1 cellular context compared by ENCODE assay signal in the genomic region with DNA sequence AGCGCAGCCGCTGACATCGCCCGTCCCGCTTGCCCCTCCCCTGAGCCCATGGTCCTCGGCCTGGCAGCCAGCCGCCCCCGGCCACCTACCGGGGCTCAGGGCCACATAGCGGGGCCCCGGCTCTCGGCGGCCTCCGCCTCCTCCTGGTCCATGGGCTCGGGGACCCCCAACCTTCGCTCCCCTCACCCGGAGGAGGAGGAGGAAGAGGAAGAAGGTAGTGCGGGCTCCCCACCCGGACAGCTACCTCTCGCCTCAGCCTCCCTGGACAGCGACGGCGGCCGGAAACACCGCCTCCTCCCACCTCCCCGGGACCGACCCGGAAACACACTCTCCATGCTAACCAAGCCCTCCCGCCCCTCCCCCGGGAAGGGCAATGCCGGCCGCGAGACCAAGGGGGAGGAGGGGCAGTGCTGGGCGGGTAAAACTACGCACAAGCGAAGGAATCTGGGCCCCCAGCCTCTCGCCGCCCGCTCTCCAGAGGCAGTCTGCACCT.
TF ChIP-seq lines count a peak whose summit lies in the region.

A gene (minus strand): TSS at position 286 of the 493 bp plus-strand sequence. CDS start 2,912 bp downstream, outside the sequence.

TF ChIP-seq in K562, 482 proteins besides CTCF, POLR2A, EP300 and RAD21 (continued from another document and continues in another):
- TF ChIP-seq, protein P1, sequence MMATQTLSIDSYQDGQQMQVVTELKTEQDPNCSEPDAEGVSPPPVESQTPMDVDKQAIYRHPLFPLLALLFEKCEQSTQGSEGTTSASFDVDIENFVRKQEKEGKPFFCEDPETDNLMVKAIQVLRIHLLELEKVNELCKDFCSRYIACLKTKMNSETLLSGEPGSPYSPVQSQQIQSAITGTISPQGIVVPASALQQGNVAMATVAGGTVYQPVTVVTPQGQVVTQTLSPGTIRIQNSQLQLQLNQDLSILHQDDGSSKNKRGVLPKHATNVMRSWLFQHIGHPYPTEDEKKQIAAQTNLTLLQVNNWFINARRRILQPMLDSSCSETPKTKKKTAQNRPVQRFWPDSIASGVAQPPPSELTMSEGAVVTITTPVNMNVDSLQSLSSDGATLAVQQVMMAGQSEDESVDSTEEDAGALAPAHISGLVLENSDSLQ (IDR thresholded peaks at IDR 0.05) = peak; percentile 43; the same call in 1 of the 2 replicates
- TF ChIP-seq MECOM (CRISPR knock-in tag; IDR thresholded peaks at IDR 0.05) = no peak
- TF ChIP-seq TAF1 (IDR thresholded peaks at IDR 0.05; ENCODE audit: control insufficient read depth, extremely low read depth, insufficient read depth, low read length, severe bottlenecking) = peak; percentile 40
- TF ChIP-seq, protein P2, sequence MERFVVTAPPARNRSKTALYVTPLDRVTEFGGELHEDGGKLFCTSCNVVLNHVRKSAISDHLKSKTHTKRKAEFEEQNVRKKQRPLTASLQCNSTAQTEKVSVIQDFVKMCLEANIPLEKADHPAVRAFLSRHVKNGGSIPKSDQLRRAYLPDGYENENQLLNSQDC (CRISPR knock-in tag; IDR thresholded peaks at IDR 0.05) = peak; percentile 2; the same call in 1 of the 2 replicates
- no peak for TF ChIP-seq CREBBP (IDR thresholded peaks at IDR 0.05; ENCODE audit: low read depth, low read length)
- no peak; the same call in 1 of the 2 replicates for TF ChIP-seq ZBTB1 (CRISPR knock-in tag; IDR thresholded peaks at IDR 0.05; ENCODE audit: borderline replicate concordance, low read depth)
- no peak; the same call in 1 of the 2 replicates for TF ChIP-seq KAT7 (CRISPR knock-in tag; IDR thresholded peaks at IDR 0.05; ENCODE audit: borderline replicate concordance)
- TF ChIP-seq KDM2B (CRISPR knock-in tag; IDR thresholded peaks at IDR 0.05) = no peak
- no peak for TF ChIP-seq U2AF1 (optimal IDR thresholded peaks at IDR 0.05; ENCODE audit: low read depth, low read length)
- TF ChIP-seq HMGN3 (IDR thresholded peaks at IDR 0.05; ENCODE audit: borderline replicate concordance, extremely low read depth, insufficient read length, low read depth, low read length) = peak; percentile 60
- peak; percentile 89 for TF ChIP-seq ZFX (CRISPR knock-in tag; IDR thresholded peaks at IDR 0.05)
- no peak for TF ChIP-seq TAF15 (IDR thresholded peaks at IDR 0.05; ENCODE audit: low read depth, low read length)
- TF ChIP-seq, protein P3, sequence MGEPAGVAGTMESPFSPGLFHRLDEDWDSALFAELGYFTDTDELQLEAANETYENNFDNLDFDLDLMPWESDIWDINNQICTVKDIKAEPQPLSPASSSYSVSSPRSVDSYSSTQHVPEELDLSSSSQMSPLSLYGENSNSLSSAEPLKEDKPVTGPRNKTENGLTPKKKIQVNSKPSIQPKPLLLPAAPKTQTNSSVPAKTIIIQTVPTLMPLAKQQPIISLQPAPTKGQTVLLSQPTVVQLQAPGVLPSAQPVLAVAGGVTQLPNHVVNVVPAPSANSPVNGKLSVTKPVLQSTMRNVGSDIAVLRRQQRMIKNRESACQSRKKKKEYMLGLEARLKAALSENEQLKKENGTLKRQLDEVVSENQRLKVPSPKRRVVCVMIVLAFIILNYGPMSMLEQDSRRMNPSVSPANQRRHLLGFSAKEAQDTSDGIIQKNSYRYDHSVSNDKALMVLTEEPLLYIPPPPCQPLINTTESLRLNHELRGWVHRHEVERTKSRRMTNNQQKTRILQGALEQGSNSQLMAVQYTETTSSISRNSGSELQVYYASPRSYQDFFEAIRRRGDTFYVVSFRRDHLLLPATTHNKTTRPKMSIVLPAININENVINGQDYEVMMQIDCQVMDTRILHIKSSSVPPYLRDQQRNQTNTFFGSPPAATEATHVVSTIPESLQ (CRISPR knock-in tag; IDR thresholded peaks at IDR 0.05) = 0 out of 2 replicates have a peak, but pooled peaks have one; percentile 44
- TF ChIP-seq, protein P4, sequence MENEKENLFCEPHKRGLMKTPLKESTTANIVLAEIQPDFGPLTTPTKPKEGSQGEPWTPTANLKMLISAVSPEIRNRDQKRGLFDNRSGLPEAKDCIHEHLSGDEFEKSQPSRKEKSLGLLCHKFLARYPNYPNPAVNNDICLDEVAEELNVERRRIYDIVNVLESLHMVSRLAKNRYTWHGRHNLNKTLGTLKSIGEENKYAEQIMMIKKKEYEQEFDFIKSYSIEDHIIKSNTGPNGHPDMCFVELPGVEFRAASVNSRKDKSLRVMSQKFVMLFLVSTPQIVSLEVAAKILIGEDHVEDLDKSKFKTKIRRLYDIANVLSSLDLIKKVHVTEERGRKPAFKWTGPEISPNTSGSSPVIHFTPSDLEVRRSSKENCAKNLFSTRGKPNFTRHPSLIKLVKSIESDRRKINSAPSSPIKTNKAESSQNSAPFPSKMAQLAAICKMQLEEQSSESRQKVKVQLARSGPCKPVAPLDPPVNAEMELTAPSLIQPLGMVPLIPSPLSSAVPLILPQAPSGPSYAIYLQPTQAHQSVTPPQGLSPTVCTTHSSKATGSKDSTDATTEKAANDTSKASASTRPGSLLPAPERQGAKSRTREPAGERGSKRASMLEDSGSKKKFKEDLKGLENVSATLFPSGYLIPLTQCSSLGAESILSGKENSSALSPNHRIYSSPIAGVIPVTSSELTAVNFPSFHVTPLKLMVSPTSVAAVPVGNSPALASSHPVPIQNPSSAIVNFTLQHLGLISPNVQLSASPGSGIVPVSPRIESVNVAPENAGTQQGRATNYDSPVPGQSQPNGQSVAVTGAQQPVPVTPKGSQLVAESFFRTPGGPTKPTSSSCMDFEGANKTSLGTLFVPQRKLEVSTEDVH (IDR thresholded peaks at IDR 0.05; ENCODE audit: low read depth, partially characterized antibody) = peak; percentile 53
- no peak for TF ChIP-seq ZNF57 (CRISPR knock-in tag; IDR thresholded peaks at IDR 0.05)
- TF ChIP-seq, protein P5, sequence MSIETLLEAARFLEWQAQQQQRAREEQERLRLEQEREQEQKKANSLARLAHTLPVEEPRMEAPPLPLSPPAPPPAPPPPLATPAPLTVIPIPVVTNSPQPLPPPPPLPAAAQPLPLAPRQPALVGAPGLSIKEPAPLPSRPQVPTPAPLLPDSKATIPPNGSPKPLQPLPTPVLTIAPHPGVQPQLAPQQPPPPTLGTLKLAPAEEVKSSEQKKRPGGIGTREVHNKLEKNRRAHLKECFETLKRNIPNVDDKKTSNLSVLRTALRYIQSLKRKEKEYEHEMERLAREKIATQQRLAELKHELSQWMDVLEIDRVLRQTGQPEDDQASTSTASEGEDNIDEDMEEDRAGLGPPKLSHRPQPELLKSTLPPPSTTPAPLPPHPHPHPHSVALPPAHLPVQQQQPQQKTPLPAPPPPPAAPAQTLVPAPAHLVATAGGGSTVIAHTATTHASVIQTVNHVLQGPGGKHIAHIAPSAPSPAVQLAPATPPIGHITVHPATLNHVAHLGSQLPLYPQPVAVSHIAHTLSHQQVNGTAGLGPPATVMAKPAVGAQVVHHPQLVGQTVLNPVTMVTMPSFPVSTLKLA (conservative IDR thresholded peaks at IDR 0.05) = no peak; a peak in 1 of 4 replicates
- TF ChIP-seq HDAC1 (IDR thresholded peaks at IDR 0.05) = peak in 1 of 2 experiments; percentile 87; a peak in 1 of 4 replicates
- TF ChIP-seq, protein P6, sequence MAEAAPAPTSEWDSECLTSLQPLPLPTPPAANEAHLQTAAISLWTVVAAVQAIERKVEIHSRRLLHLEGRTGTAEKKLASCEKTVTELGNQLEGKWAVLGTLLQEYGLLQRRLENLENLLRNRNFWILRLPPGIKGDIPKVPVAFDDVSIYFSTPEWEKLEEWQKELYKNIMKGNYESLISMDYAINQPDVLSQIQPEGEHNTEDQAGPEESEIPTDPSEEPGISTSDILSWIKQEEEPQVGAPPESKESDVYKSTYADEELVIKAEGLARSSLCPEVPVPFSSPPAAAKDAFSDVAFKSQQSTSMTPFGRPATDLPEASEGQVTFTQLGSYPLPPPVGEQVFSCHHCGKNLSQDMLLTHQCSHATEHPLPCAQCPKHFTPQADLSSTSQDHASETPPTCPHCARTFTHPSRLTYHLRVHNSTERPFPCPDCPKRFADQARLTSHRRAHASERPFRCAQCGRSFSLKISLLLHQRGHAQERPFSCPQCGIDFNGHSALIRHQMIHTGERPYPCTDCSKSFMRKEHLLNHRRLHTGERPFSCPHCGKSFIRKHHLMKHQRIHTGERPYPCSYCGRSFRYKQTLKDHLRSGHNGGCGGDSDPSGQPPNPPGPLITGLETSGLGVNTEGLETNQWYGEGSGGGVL (CRISPR knock-in tag; IDR thresholded peaks at IDR 0.05) = no peak
- no peak for TF ChIP-seq ZNF347 (CRISPR knock-in tag; IDR thresholded peaks at IDR 0.05; ENCODE audit: low read depth)
- 0 out of 2 replicates have a peak, but pooled peaks have one; percentile 30 for TF ChIP-seq PHB (CRISPR knock-in tag; IDR thresholded peaks at IDR 0.05)
- TF ChIP-seq MAZ (CRISPR knock-in tag; conservative IDR thresholded peaks at IDR 0.05 in 1 of 2, IDR thresholded peaks at IDR 0.05 in 1 of 2) = peak in 1 of 2 experiments; percentile 100; a peak in 2 of 4 replicates
- TF ChIP-seq MYBL2 (IDR thresholded peaks at IDR 0.05; ENCODE audit: low read depth) = no peak
- TF ChIP-seq MYBL2 (CRISPR knock-in tag; IDR thresholded peaks at IDR 0.05; ENCODE audit: borderline replicate concordance) = no peak
- peak; percentile 35 to 53; a peak in 2 of 4 replicates for TF ChIP-seq NONO (IDR thresholded peaks at IDR 0.05; ENCODE audit: low read depth in 2 of 2, low read length in 1 of 2)
- TF ChIP-seq MTA2 (IDR thresholded peaks at IDR 0.05; ENCODE audit: low read depth) = no peak; the same call in 1 of the 2 replicates
- TF ChIP-seq KLF6 (CRISPR knock-in tag; IDR thresholded peaks at IDR 0.05; ENCODE audit: borderline replicate concordance) = 0 out of 2 replicates have a peak, but pooled peaks have one; percentile 17
- no peak for TF ChIP-seq HDAC8 (tag; IDR thresholded peaks at IDR 0.05)
- TF ChIP-seq TAL1 (IDR thresholded peaks at IDR 0.05) = no peak
- no peak for TF ChIP-seq ZNF589 (CRISPR knock-in tag; IDR thresholded peaks at IDR 0.05; ENCODE audit: low read depth)
- peak; percentile 82 for TF ChIP-seq ZBTB7A (IDR thresholded peaks at IDR 0.05; ENCODE audit: borderline replicate concordance, control insufficient read depth, low read depth, low read length)
- TF ChIP-seq ZNF143 (CRISPR knock-in tag; IDR thresholded peaks at IDR 0.05) = peak; percentile 49; the same call in 1 of the 2 replicates
- no peak for TF ChIP-seq SMARCA5 (IDR thresholded peaks at IDR 0.05)
- no peak for TF ChIP-seq ZC3H4 (CRISPR knock-in tag; IDR thresholded peaks at IDR 0.05; ENCODE audit: borderline replicate concordance)
- no peak for TF ChIP-seq BDP1 (IDR thresholded peaks at IDR 0.05; ENCODE audit: insufficient read depth, insufficient read length)
- 0 out of 2 replicates have a peak, but pooled peaks have one; percentile 83 for TF ChIP-seq MTA3 (IDR thresholded peaks at IDR 0.05; ENCODE audit: borderline replicate concordance)
- peak; percentile 56 for TF ChIP-seq SMAD1 (IDR thresholded peaks at IDR 0.05; ENCODE audit: low read depth, low read length, partially characterized antibody)
- peak; percentile 37 for TF ChIP-seq FOXP1 (CRISPR knock-in tag; IDR thresholded peaks at IDR 0.05)
- no peak for TF ChIP-seq TCF7 (IDR thresholded peaks at IDR 0.05; ENCODE audit: borderline replicate concordance)
- TF ChIP-seq GTF2E2 (tag; IDR thresholded peaks at IDR 0.05) = no peak
- TF ChIP-seq, protein P7, sequence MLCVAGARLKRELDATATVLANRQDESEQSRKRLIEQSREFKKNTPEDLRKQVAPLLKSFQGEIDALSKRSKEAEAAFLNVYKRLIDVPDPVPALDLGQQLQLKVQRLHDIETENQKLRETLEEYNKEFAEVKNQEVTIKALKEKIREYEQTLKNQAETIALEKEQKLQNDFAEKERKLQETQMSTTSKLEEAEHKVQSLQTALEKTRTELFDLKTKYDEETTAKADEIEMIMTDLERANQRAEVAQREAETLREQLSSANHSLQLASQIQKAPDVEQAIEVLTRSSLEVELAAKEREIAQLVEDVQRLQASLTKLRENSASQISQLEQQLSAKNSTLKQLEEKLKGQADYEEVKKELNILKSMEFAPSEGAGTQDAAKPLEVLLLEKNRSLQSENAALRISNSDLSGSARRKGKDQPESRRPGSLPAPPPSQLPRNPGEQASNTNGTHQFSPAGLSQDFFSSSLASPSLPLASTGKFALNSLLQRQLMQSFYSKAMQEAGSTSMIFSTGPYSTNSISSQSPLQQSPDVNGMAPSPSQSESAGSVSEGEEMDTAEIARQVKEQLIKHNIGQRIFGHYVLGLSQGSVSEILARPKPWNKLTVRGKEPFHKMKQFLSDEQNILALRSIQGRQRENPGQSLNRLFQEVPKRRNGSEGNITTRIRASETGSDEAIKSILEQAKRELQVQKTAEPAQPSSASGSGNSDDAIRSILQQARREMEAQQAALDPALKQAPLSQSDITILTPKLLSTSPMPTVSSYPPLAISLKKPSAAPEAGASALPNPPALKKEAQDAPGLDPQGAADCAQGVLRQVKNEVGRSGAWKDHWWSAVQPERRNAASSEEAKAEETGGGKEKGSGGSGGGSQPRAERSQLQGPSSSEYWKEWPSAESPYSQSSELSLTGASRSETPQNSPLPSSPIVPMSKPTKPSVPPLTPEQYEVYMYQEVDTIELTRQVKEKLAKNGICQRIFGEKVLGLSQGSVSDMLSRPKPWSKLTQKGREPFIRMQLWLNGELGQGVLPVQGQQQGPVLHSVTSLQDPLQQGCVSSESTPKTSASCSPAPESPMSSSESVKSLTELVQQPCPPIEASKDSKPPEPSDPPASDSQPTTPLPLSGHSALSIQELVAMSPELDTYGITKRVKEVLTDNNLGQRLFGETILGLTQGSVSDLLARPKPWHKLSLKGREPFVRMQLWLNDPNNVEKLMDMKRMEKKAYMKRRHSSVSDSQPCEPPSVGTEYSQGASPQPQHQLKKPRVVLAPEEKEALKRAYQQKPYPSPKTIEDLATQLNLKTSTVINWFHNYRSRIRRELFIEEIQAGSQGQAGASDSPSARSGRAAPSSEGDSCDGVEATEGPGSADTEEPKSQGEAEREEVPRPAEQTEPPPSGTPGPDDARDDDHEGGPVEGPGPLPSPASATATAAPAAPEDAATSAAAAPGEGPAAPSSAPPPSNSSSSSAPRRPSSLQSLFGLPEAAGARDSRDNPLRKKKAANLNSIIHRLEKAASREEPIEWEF (CRISPR knock-in tag; IDR thresholded peaks at IDR 0.05) = no peak
- TF ChIP-seq SIN3B (IDR thresholded peaks at IDR 0.05; ENCODE audit: low read depth) = peak; percentile 71
- TF ChIP-seq, protein P8, sequence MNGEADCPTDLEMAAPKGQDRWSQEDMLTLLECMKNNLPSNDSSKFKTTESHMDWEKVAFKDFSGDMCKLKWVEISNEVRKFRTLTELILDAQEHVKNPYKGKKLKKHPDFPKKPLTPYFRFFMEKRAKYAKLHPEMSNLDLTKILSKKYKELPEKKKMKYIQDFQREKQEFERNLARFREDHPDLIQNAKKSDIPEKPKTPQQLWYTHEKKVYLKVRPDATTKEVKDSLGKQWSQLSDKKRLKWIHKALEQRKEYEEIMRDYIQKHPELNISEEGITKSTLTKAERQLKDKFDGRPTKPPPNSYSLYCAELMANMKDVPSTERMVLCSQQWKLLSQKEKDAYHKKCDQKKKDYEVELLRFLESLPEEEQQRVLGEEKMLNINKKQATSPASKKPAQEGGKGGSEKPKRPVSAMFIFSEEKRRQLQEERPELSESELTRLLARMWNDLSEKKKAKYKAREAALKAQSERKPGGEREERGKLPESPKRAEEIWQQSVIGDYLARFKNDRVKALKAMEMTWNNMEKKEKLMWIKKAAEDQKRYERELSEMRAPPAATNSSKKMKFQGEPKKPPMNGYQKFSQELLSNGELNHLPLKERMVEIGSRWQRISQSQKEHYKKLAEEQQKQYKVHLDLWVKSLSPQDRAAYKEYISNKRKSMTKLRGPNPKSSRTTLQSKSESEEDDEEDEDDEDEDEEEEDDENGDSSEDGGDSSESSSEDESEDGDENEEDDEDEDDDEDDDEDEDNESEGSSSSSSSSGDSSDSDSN (IDR thresholded peaks at IDR 0.05; ENCODE audit: borderline replicate concordance in 1 of 2, low read depth in 2 of 2, low read length in 2 of 2) = peak; percentile 70 to 81; a peak in 2 of 4 replicates
- peak; percentile 87 for TF ChIP-seq ETV5 (CRISPR knock-in tag; IDR thresholded peaks at IDR 0.05; ENCODE audit: low read depth)
- TF ChIP-seq PTRF (tag; IDR thresholded peaks at IDR 0.05) = no peak
- TF ChIP-seq TEAD2 (tag; IDR thresholded peaks at IDR 0.05) = no peak
- TF ChIP-seq ZNF282 (CRISPR knock-in tag; IDR thresholded peaks at IDR 0.05) = no peak
- TF ChIP-seq TBP (optimal IDR thresholded peaks at IDR 0.05; ENCODE audit: low read depth, low read length) = no peak
